29 cellular contexts compared by ENCODE assay signal in the genomic region with DNA sequence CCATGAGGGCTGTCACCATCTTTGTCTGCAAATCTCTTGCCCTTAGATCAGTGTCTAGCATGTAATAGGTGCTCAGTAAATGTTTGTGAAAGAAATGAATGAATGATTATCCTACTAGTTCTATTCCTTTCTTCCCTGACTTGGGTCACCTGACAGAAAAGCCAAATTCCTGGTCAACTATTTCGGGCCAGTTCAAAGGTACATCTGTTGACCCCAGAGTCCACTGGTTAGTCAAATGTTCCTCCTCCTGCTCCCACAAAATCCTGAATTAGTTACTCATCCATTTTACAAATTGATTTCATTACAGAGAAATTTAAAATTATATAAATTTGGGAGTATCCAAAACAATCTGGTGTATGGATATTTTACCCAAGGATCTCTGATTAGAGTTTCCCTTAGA.
DNase-seq lines count a peak whose midpoint lies in the region; ATAC-seq and TF ChIP-seq lines count a peak whose summit lies in the region.
"Had no signal": no experiment of that assay in that cellular context is flagged by ENCODE, and none has a peak within 500 bp of the region (broad histone marks: within the 10 kb centered on the region; RNA-seq: fewer than 3 reads in every experiment).

No MANE protein-coding gene starts in this region.

- H3K27me3 ChIP-seq in liver (ENCODE audit: control insufficient read depth in 4 of 4, insufficient read depth in 4 of 4, low read length in 3 of 4) (no peaks in the 10 kb centered on the region), right lobe of liver (no peaks in the 10 kb centered on the region), osteoblast (ENCODE audit: insufficient read depth, low read length) (no peaks in the 10 kb centered on the region)
- H3K27me3 ChIP-seq: BE2C; BLaER1; BLaER1 treated with 17β-estradiol and CSF1 and Interleukin-3, amounts not matched to agents 10 nM and 100 nM had no signal

- ATAC-seq in right lobe of liver, result no peak
- ATAC-seq: A549; CD8-positive, alpha-beta T cell had no signal

- H3K79me2 ChIP-seq in osteoblast (ENCODE audit: insufficient read depth, low read length), result no peaks in the 10 kb centered on the region

- peaks cover 0 to 6% (median under 1%) of the 10 kb centered on the region in 4 donors for H3K4me1 ChIP-seq in liver (ENCODE audit: control insufficient read depth in 4 of 4, insufficient read depth in 4 of 4, low read length in 3 of 4)
- peaks cover 0 to 6% (median 0%) of the 10 kb centered on the region in 4 donors for H3K4me1 ChIP-seq in right lobe of liver
- no peaks in the 10 kb centered on the region for H3K4me1 ChIP-seq in osteoblast (ENCODE audit: insufficient read depth, low read length)
- H3K4me1 ChIP-seq: A549; BE2C; BLaER1; BLaER1 treated with 17β-estradiol and CSF1 and Interleukin-3, amounts not matched to agents 10 nM and 100 nM; Caco-2 had no signal

- H3K36me3 ChIP-seq in liver (ENCODE audit: control insufficient read depth in 4 of 4, insufficient read depth in 3 of 4, low read depth in 1 of 4, low read length in 3 of 4), result no peaks in the 10 kb centered on the region
- no peaks in the 10 kb centered on the region for H3K36me3 ChIP-seq in right lobe of liver
- no peaks in the 10 kb centered on the region for H3K36me3 ChIP-seq in osteoblast (ENCODE audit: insufficient read depth, low read length)
- H3K36me3 ChIP-seq: BE2C; BLaER1; BLaER1 treated with 17β-estradiol and CSF1 and Interleukin-3, amounts not matched to agents 10 nM and 100 nM had no signal

- intact Hi-C loops in right lobe of liver (cut with DNase I), result no loop called here

- no peaks in the 10 kb centered on the region for H4K20me1 ChIP-seq in osteoblast (ENCODE audit: insufficient read depth, low read length)
- H4K20me1 ChIP-seq: BLaER1; BLaER1 treated with 17β-estradiol and CSF1 and Interleukin-3, amounts not matched to agents 10 nM and 100 nM had no signal

- no peak overlapping the region for H3K4me2 ChIP-seq in osteoblast (ENCODE audit: insufficient read depth, low read length)
- H3K4me2 ChIP-seq: A549; BLaER1; BLaER1 treated with 17β-estradiol and CSF1 and Interleukin-3, amounts not matched to agents 10 nM and 100 nM had no signal

- TF ChIP-seq CTCF in liver (IDR thresholded peaks at IDR 0.05; ENCODE audit: low read depth, low read length, missing input control) (no peak), right lobe of liver (IDR thresholded peaks at IDR 0.05) (no peak), osteoblast (IDR thresholded peaks at IDR 0.05; ENCODE audit: extremely low read depth, low read depth, low read length) (no peak)

- H3K4me3 ChIP-seq in liver (ENCODE audit: low read depth in 1 of 3, low read length in 3 of 3), result no peak overlapping the region
- no peak overlapping the region for H3K4me3 ChIP-seq in right lobe of liver
- no peak overlapping the region for H3K4me3 ChIP-seq in osteoblast (ENCODE audit: insufficient read depth, low read length)
- H3K4me3 ChIP-seq: A549; BLaER1; BLaER1 treated with 17β-estradiol and CSF1 and Interleukin-3, amounts not matched to agents 10 nM and 100 nM had no signal

- 33% methylated on average over 1 of the region's 1 CpG for WGBS in liver
- WGBS in right lobe of liver (ENCODE audit: insufficient coverage, low coverage, low lambda C conversion rate, missing lambda C conversion rate), result 11% methylated on average over 1 of the region's 1 CpG

- no peaks in the 10 kb centered on the region for H3K9me3 ChIP-seq in liver (ENCODE audit: control insufficient read depth in 4 of 4, low read length in 3 of 4)
- H3K9me3 ChIP-seq in right lobe of liver, result no peaks in the 10 kb centered on the region
- H3K9me3 ChIP-seq in osteoblast (ENCODE audit: low read depth, low read length), result no peaks in the 10 kb centered on the region
- H3K9me3 ChIP-seq: A549, BE2C had no signal

- TF ChIP-seq RAD21 in liver (IDR thresholded peaks at IDR 0.05), result no peak

- H3K27ac ChIP-seq in liver (ENCODE audit: low read depth in 1 of 2, low read length in 2 of 2) (no peak overlapping the region), right lobe of liver (no peak overlapping the region), osteoblast (ENCODE audit: low read depth, low read length) (no peak overlapping the region)
- H3K27ac ChIP-seq: 22Rv1; A549; BLaER1; BLaER1 treated with 17β-estradiol and CSF1 and Interleukin-3, amounts not matched to agents 10 nM and 100 nM; C4-2B had no signal

- no peak overlapping the region for H3K9ac ChIP-seq in liver (ENCODE audit: low read depth in 1 of 2, low read length in 2 of 2)
- H3K9ac ChIP-seq: BLaER1; BLaER1 treated with 17β-estradiol and CSF1 and Interleukin-3, amounts not matched to agents 10 nM and 100 nM had no signal

- DNase-seq in right lobe of liver (no peak), osteoblast (ENCODE audit: insufficient read length, low spot score, missing footprints) (peak; percentile 70), erythroblast (lab: John Stamatoyannopoulos, UW) (no peak)
- DNase-seq: 8988T; ACHN; AML-193; BE2C; C1 segment of cervical spinal cord; Caco-2; Calu3; CD4-positive, alpha-beta memory T cell; CD4-positive, alpha-beta T cell; CD4-positive, CD25-positive, alpha-beta regulatory T cell; CD8-positive, alpha-beta memory T cell; CD8-positive, alpha-beta T cell; COR-L47; DMS 273 treated with DMSO at 0.1 percent for 48 hours; DMS153; DMS53; DMS79; DMS79 treated with DMSO at 0.1 percent for 48 hours; DND-41; EL had no signal

- H2AFZ ChIP-seq in osteoblast (ENCODE audit: low read length), result no peak overlapping the region

- TF ChIP-seq POLR2A in right lobe of liver (IDR thresholded peaks at IDR 0.05), result no peak
- no peak for TF ChIP-seq POLR2A in erythroblast (IDR thresholded peaks at IDR 0.05; ENCODE audit: low read length)

TF ChIP-seq in liver, 16 proteins besides CTCF, POLR2A, EP300 and RAD21:
- no peak for TF ChIP-seq FOXA2 (IDR thresholded peaks at IDR 0.05)
- TF ChIP-seq HNF4A (conservative IDR thresholded peaks at IDR 0.05), result peak; percentile 57 to 62
